29 cellular contexts compared by ENCODE assay signal in the genomic region with DNA sequence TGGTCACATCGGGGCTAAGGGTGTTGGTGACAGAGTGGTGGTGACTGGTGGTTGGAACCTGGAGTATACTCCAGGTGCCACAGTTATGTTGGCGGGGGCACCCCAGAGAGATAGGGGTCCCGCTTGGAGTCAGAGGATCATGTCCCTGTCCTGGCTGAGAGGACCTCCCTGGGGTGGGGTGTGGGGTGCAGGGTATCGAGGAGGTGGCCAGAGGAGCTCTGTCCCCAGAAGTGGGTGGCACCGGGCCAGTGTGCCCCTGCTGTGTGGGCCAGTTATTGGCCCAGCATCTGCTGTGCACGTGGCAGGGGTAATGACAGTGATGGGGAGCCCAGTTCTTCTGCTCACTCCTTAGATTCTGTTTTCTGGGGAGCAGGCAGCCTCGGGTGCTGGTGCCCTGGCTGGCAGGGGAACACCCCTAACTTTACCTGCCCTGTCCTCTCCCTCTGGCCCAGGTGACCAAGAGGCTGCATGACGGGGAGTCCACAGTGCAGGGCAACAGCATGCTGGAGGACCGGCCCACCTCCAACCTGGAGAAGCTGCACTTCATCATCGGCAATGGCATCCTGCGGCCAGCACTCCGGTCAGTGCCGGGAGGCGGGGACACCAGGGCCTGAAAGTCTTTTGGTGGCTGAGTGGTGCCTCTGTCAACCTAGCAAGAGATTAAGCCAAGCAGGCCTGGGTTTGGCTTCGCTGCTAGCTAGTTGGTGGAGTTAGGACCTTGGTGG. TPM values are rescaled to one million over a fixed set of nuclear protein-coding genes. Genes with fewer than 3 reads are reported as not detected.
"Had no signal": no experiment of that assay in that cellular context is flagged by ENCODE, and none has a peak within 500 bp of the region (broad histone marks: within the 10 kb centered on the region; RNA-seq: fewer than 3 reads in every experiment).

No MANE protein-coding gene starts in this region.

- H3K4me3 ChIP-seq: ascending aorta, breast epithelium, cardiac muscle cell, esophagus muscularis mucosa, gastrocnemius medialis had no signal

- H3K27me3 ChIP-seq: ascending aorta, breast epithelium, cardiac muscle cell, esophagus muscularis mucosa, gastrocnemius medialis had no signal

- H3K4me1 ChIP-seq: ascending aorta, breast epithelium, esophagus muscularis mucosa, foreskin keratinocyte, gastrocnemius medialis had no signal

- DNase-seq: activated B cell treated with CpG ODN at 0.5 μM for 24 hours; activated CD4-positive, alpha-beta memory T cell treated with anti-CD3 and anti-CD28 coated beads for 36 hours; activated CD4-positive, alpha-beta T cell treated with anti-CD3 and anti-CD28 coated beads for 48 hours; activated CD8-positive, alpha-beta memory T cell treated with anti-CD3 and anti-CD28 coated beads, Interleukin-2, amount 10 ng/mL, durations not matched to agents 7 days and 5 days; activated CD8-positive, alpha-beta memory T cell treated with anti-CD3 and anti-CD28 coated beads, Interleukin-2, amount 50 U/mL, for 4 hours; activated CD8-positive, alpha-beta T cell treated with anti-CD3 and anti-CD28 coated beads, Interleukin-2, amount 10 ng/mL, durations not matched to agents 7 days and 5 days; activated effector memory CD4-positive, alpha-beta T cell treated with anti-CD3 and anti-CD28 coated beads, Interleukin-2, amount 50 U/mL, for 16 hours; activated naive CD4-positive, alpha-beta T cell treated with anti-CD3 and anti-CD28 coated beads for 36 hours; activated naive CD8-positive, alpha-beta T cell treated with anti-CD3 and anti-CD28 coated beads, Interleukin-2, amount 10 ng/mL, durations not matched to agents 7 days and 5 days; activated T-cell treated with anti-CD3 and anti-CD28 coated beads, Interleukin-2, amount 50 U/mL, for 1 hour; activated T-cell treated with anti-CD3 and anti-CD28 coated beads, Interleukin-2, amount 50 U/mL, for 48 hours; cortex of kidney; dermis blood vessel endothelial cell; effector CD4-positive, alpha-beta T cell; effector memory CD8-positive, alpha-beta T cell; erythroblast; foreskin keratinocyte; gastrocnemius medialis; glutamatergic neuron; T-helper 1 cell; T-helper 17 cell; T1000; WERI-Rb-1 had no signal

- H3K9me3 ChIP-seq: ascending aorta, breast epithelium, esophagus muscularis mucosa, gastrocnemius medialis had no signal

- FAIRE-seq: colon had no signal

- H3K36me3 ChIP-seq: ascending aorta, breast epithelium, cardiac muscle cell, esophagus muscularis mucosa, gastrocnemius medialis had no signal

- H3K27ac ChIP-seq: ascending aorta, breast epithelium, cardiac muscle cell, esophagus muscularis mucosa, foreskin keratinocyte, gastrocnemius medialis, WERI-Rb-1 had no signal

- ATAC-seq: activated CD4-positive, CD25-positive, alpha-beta regulatory T cell treated with anti-CD3 and anti-CD28 coated beads, Interleukin-2, amount 50 U/mL, for 24 hours; activated CD8-positive, alpha-beta memory T cell treated with anti-CD3 and anti-CD28 coated beads, Interleukin-2, amount 10 ng/mL, durations not matched to agents 7 days and 5 days; activated CD8-positive, alpha-beta T cell treated with anti-CD3 and anti-CD28 coated beads, Interleukin-2, amount 10 ng/mL, durations not matched to agents 7 days and 5 days; effector memory CD8-positive, alpha-beta T cell; foreskin keratinocyte; gastrocnemius medialis; T-helper 17 cell had no signal

RNA-seq across cellular contexts. Expression of a gene that starts 56.3 kb away (rescaled TPM):
- total RNA-seq: activated CD8-positive, alpha-beta T cell treated with anti-CD3 and anti-CD28 coated beads, Interleukin-2, amount 10 ng/mL, durations not matched to agents 7 days and 5 days; activated naive CD4-positive, alpha-beta T cell treated with anti-CD3 and anti-CD28 coated beads for 36 hours had no signal
